13 cellular contexts compared by ENCODE assay signal in the genomic region with DNA sequence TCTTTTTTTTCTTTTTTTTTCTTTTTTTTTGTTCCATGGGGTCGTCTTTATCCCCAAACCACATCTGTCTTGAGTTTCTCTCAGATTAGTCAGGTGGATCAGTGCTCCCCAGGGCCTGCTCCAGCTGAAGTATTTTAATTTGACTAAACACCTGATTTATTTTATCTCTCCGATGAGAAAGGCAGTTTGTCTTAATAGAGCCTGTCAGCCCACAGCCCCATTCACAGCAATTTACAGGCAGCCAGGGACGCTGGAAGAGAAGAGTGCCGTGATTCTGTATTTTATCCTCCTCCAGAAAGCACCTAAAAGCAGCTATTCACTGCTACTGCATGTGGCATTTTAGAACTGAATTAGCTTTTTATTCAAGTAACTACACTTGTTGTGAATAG.
DNase-seq lines count a peak whose midpoint lies in the region; ATAC-seq and TF ChIP-seq lines count a peak whose summit lies in the region.
"Had no signal": no experiment of that assay in that cellular context is flagged by ENCODE, and none has a peak within 500 bp of the region (broad histone marks: within the 10 kb centered on the region; RNA-seq: fewer than 3 reads in every experiment).

No MANE protein-coding gene starts in this region.

- no peaks in the 10 kb centered on the region for H3K9me3 ChIP-seq in neural cell (ENCODE audit: low read length)
- H3K9me3 ChIP-seq: ovary, thoracic aorta had no signal

- CTCF ChIA-PET in WTC11 (lab: Charles Lee), result interaction anchor here (1.0 to 1.6 kb wide), 3 partner anchors 415 to 422 kb away, joined by 5 to 16 read pairs (median 6); no protein-coding TSS in a partner anchor

- POLR2A ChIA-PET in WTC11 (lab: Charles Lee), result no interaction called here

- no peak overlapping the region for H3K4me3 Mint-ChIP-seq in WTC11

- H3K27me3 Mint-ChIP-seq in WTC11 (ENCODE audit: low read depth), result no peaks in the 10 kb centered on the region

- TF ChIP-seq CTCF in neural cell (IDR thresholded peaks at IDR 0.05; ENCODE audit: poor library complexity, severe bottlenecking) (no peak), WTC11 (IDR thresholded peaks at IDR 0.05) (no peak)

- H4K20me1 ChIP-seq in neural cell (ENCODE audit: insufficient read depth), result no peaks in the 10 kb centered on the region

- peak; percentile 51 for DNase-seq in DMS79 treated with DMSO at 0.1 percent for 48 hours (lab: John Stamatoyannopoulos, UW)
- peak; percentile 3 for DNase-seq in NAMALWA (ENCODE audit: low spot score)
- DNase-seq in NCI-H748 treated with DMSO at 0.1 percent for 48 hours (lab: John Stamatoyannopoulos, UW), result peak; percentile 13
- DNase-seq in activated CD8-positive, alpha-beta memory T cell treated with anti-CD3 and anti-CD28 coated beads, Interleukin-2, amount 50 U/mL, for 4 hours, result no peak
- no peak for DNase-seq in WTC11 (ENCODE audit: low spot score)
- DNase-seq in NCI-H1694 treated with DMSO at 0.1 percent for 48 hours (lab: John Stamatoyannopoulos, UW), result no peak
- no peak for DNase-seq in activated gamma-delta T cell (lab: John Stamatoyannopoulos, UW)
- DNase-seq: effector CD8-positive, alpha-beta T cell; NCI-H446 treated with DMSO at 0.1 percent for 48 hours; ovary had no signal

- H3K27ac ChIP-seq in neural cell (ENCODE audit: low read length), result peak overlapping the region; percentile 1
- H3K27ac ChIP-seq: ovary, thoracic aorta had no signal

- no peaks in the 10 kb centered on the region for H3K9me2 ChIP-seq in neural cell (ENCODE audit: insufficient read depth, low read length)

- no peaks in the 10 kb centered on the region for H3K27me3 ChIP-seq in neural cell (ENCODE audit: insufficient read depth, low read depth, low read length)
- H3K27me3 ChIP-seq: ovary had no signal

- peak overlapping the region; percentile 7 for H3K4me2 ChIP-seq in neural cell (ENCODE audit: low read length)

- peak overlapping the region; percentile 53 for H3K4me3 ChIP-seq in neural cell (ENCODE audit: low read length)
- H3K4me3 ChIP-seq: ovary, thoracic aorta had no signal

- H3K79me2 ChIP-seq in neural cell (replicated peaks; ENCODE audit: insufficient read depth, low read length), result no peaks in the 10 kb centered on the region

- no peak for ATAC-seq in WTC11
- ATAC-seq: Panc1 had no signal

- no peak for TF ChIP-seq EP300 in neural cell (conservative IDR thresholded peaks at IDR 0.05; ENCODE audit: poor library complexity, severe bottlenecking)

- no peaks in the 10 kb centered on the region for H3K9me3 Mint-ChIP-seq in WTC11

- H2AFZ ChIP-seq in neural cell (ENCODE audit: low read depth, low read length), result no peak overlapping the region

- H3K36me3 Mint-ChIP-seq in WTC11, result no peaks in the 10 kb centered on the region

- H3F3A ChIP-seq in neural cell (ENCODE audit: insufficient read depth, low read length, poor library complexity, severe bottlenecking), result peaks cover 2% of the 10 kb centered on the region

- H3K27ac Mint-ChIP-seq in WTC11, result no peak overlapping the region

- peak overlapping the region; percentile 6 for H3K9ac ChIP-seq in neural cell (ENCODE audit: low read length)

- TF ChIP-seq RAD21 in neural cell (conservative IDR thresholded peaks at IDR 0.05), result no peak

- H3K4me1 Mint-ChIP-seq in WTC11, result peaks cover 23% of the 10 kb centered on the region

- no peaks in the 10 kb centered on the region for H3K36me3 ChIP-seq in neural cell (ENCODE audit: insufficient read depth, low read length)
- H3K36me3 ChIP-seq: ovary, thoracic aorta had no signal

TF ChIP-seq in neural cell, 6 proteins besides CTCF, POLR2A, EP300 and RAD21:
- TF ChIP-seq, protein P1, sequence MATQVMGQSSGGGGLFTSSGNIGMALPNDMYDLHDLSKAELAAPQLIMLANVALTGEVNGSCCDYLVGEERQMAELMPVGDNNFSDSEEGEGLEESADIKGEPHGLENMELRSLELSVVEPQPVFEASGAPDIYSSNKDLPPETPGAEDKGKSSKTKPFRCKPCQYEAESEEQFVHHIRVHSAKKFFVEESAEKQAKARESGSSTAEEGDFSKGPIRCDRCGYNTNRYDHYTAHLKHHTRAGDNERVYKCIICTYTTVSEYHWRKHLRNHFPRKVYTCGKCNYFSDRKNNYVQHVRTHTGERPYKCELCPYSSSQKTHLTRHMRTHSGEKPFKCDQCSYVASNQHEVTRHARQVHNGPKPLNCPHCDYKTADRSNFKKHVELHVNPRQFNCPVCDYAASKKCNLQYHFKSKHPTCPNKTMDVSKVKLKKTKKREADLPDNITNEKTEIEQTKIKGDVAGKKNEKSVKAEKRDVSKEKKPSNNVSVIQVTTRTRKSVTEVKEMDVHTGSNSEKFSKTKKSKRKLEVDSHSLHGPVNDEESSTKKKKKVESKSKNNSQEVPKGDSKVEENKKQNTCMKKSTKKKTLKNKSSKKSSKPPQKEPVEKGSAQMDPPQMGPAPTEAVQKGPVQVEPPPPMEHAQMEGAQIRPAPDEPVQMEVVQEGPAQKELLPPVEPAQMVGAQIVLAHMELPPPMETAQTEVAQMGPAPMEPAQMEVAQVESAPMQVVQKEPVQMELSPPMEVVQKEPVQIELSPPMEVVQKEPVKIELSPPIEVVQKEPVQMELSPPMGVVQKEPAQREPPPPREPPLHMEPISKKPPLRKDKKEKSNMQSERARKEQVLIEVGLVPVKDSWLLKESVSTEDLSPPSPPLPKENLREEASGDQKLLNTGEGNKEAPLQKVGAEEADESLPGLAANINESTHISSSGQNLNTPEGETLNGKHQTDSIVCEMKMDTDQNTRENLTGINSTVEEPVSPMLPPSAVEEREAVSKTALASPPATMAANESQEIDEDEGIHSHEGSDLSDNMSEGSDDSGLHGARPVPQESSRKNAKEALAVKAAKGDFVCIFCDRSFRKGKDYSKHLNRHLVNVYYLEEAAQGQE (IDR thresholded peaks at IDR 0.05; ENCODE audit: borderline replicate concordance), result no peak
- TF ChIP-seq TAF1 (IDR thresholded peaks at IDR 0.05; ENCODE audit: low read depth) (no peak), POLR2AphosphoS5 (IDR thresholded peaks at IDR 0.05) (no peak), MXI1 (conservative IDR thresholded peaks at IDR 0.05; ENCODE audit: poor library complexity, severe bottlenecking) (no peak), EZH2 (IDR thresholded peaks at IDR 0.05; ENCODE audit: borderline replicate concordance, insufficient read depth, low read length, poor library complexity, severe bottlenecking) (no peak), SMC3 (conservative IDR thresholded peaks at IDR 0.05; ENCODE audit: poor library complexity) (no peak)

TF ChIP-seq in WTC11, 78 proteins besides CTCF, POLR2A, EP300 and RAD21 (continues in another document):
- TF ChIP-seq ETV6 (CRISPR knock-in tag; IDR thresholded peaks at IDR 0.05) (no peak), PRDM15 (CRISPR knock-in tag; IDR thresholded peaks at IDR 0.05) (no peak), PREB (CRISPR knock-in tag; IDR thresholded peaks at IDR 0.05; ENCODE audit: borderline replicate concordance) (no peak), ZNF263 (CRISPR knock-in tag; IDR thresholded peaks at IDR 0.05; ENCODE audit: low read depth) (no peak), GABPB1 (CRISPR knock-in tag; IDR thresholded peaks at IDR 0.05) (no peak), USF2 (CRISPR knock-in tag; IDR thresholded peaks at IDR 0.05) (no peak), FOXJ3 (CRISPR knock-in tag; IDR thresholded peaks at IDR 0.05; ENCODE audit: borderline replicate concordance) (no peak)

Comparison
In these comparisons a context has a peak if more than half of its experiments do, and no peak if none do; other contexts are left out.
1. DNase-seq: peak in DMS79 treated with DMSO at 0.1 percent for 48 hours (single experiment), NAMALWA (single experiment) and NCI-H748 treated with DMSO at 0.1 percent for 48 hours (single experiment); none in activated CD8-positive, alpha-beta memory T cell treated with anti-CD3 and anti-CD28 coated beads, Interleukin-2, amount 50 U/mL, for 4 hours (single experiment), WTC11 (single experiment), NCI-H1694 treated with DMSO at 0.1 percent for 48 hours (single experiment) and activated gamma-delta T cell (single experiment).